In genomic region chr1:65167544-65167943, GRCh38 we compare ENCODE assay signal across 15 cellular contexts.
DNase-seq lines count a peak whose midpoint lies in the region; ATAC-seq and TF ChIP-seq lines count a peak whose summit lies in the region.
"Had no signal": no experiment of that assay in that cellular context is flagged by ENCODE, and none has a peak within 500 bp of the region (broad histone marks: within the 10 kb centered on the region; RNA-seq: fewer than 3 reads in every experiment).

No MANE protein-coding gene starts in this region.

- CTCF ChIA-PET in HEK293 (lab: Yijun Ruan, JAX) = interaction anchor here (0.6 to 1.5 kb wide), 3 partner anchors 92 to 1974 kb away, joined by 3 to 4 read pairs (median 4); no protein-coding TSS in a partner anchor

- H3K4me1 ChIP-seq in HEK293 (ENCODE audit: control insufficient read depth, insufficient read depth, low read length) = peaks cover 7% of the 10 kb centered on the region
- H3K4me1 ChIP-seq: BE2C, SJSA1 had no signal

- H3K4me3 ChIP-seq in HEK293 (ENCODE audit: low read depth, low read length) = no peak overlapping the region
- H3K4me3 ChIP-seq: SJSA1 had no signal

- H3K27ac ChIP-seq in HEK293 (ENCODE audit: extremely low read depth, low read depth, low read length) = no peak overlapping the region
- H3K27ac ChIP-seq: RWPE1, SJSA1 had no signal

- peaks cover 44% of the 10 kb centered on the region for H3K4me1 Mint-ChIP-seq in nephron

- H3K27me3 Mint-ChIP-seq in nephron (ENCODE audit: low read depth) = no peaks in the 10 kb centered on the region

- POLR2A ChIA-PET in HEK293 (lab: Yijun Ruan, JAX) = interaction anchor here (0.6 kb wide), 1 partner anchor 87 kb away, joined by 3 read pairs; no protein-coding TSS in a partner anchor

- peak; percentile 13 for DNase-seq in Ammon's horn (ENCODE audit: low spot score)
- DNase-seq: ACHN; BE2C; CD4-positive, alpha-beta memory T cell; DMS79; NCI-H1694 treated with DMSO at 0.1 percent for 48 hours; NK-92 treated with Interleukin-12 subunit alpha and Interleukin-12 subunit beta, amount 100 ng/mL, for 24 hours had no signal

- TF ChIP-seq CTCF in HEK293 (tag by site-specific recombination; IDR thresholded peaks at IDR 0.05) = no peak
- TF ChIP-seq CTCF in nephron (IDR thresholded peaks at IDR 0.05; ENCODE audit: unreplicated experiment in 3 of 3) = no peak

- peak overlapping the region; percentile 13 to 37 (median 15) for H3K27ac Mint-ChIP-seq in nephron
- H3K27ac Mint-ChIP-seq: CD4-positive, alpha-beta memory T cell had no signal

- no peak overlapping the region for H3K4me3 Mint-ChIP-seq in nephron
- H3K4me3 Mint-ChIP-seq: CD4-positive, alpha-beta memory T cell had no signal

- peak; percentile 69; the same call in 2 of the 3 replicates for ATAC-seq in SK-N-SH treated with all-trans-retinoic acid at 6 μM for 48 hours
- ATAC-seq in HG03460 (IDR thresholded peaks at IDR 0.05; ENCODE audit: unreplicated experiment) = no peak
- ATAC-seq in HG02571 (IDR thresholded peaks at IDR 0.05; ENCODE audit: unreplicated experiment) = no peak
- no peak for ATAC-seq in GM18520 (IDR thresholded peaks at IDR 0.05; ENCODE audit: unreplicated experiment)

- H3K9me3 ChIP-seq in HEK293 (ENCODE audit: control insufficient read depth, insufficient read depth, low read depth, low read length) = no peaks in the 10 kb centered on the region
- H3K9me3 ChIP-seq: BE2C, SJSA1 had no signal

- no peaks in the 10 kb centered on the region for H3K36me3 Mint-ChIP-seq in nephron (ENCODE audit: low read depth)
- H3K36me3 Mint-ChIP-seq: CD4-positive, alpha-beta memory T cell had no signal

- H3K9me3 Mint-ChIP-seq in nephron = no peaks in the 10 kb centered on the region
- H3K9me3 Mint-ChIP-seq: CD4-positive, alpha-beta memory T cell had no signal

- no peaks in the 10 kb centered on the region; a peak in 1 of 3 replicates for H3K36me3 ChIP-seq in HEK293 (ENCODE audit: control insufficient read depth in 2 of 2, insufficient read depth in 1 of 2, low read length in 2 of 2)
- H3K36me3 ChIP-seq: BE2C, SJSA1 had no signal

TF ChIP-seq in HEK293, 187 proteins besides CTCF, POLR2A, EP300 and RAD21:
- peak; percentile 88 for TF ChIP-seq PRDM4 (tag by site-specific recombination; IDR thresholded peaks at IDR 0.05)
- TF ChIP-seq REST (tag by site-specific recombination; IDR thresholded peaks at IDR 0.05) = peak; percentile 49
- TF ChIP-seq FEZF1 (tag by site-specific recombination; IDR thresholded peaks at IDR 0.05) = no peak

TF ChIP-seq in SK-N-SH treated with all-trans-retinoic acid at 6 μM for 48 hours, 23 proteins besides CTCF, POLR2A, EP300 and RAD21:
- no peak for TF ChIP-seq ISL1 (CRISPR knock-in tag; IDR thresholded peaks at IDR 0.05)
- no peak for TF ChIP-seq ZNF8 (CRISPR knock-in tag; IDR thresholded peaks at IDR 0.05)
- TF ChIP-seq SNAI2 (CRISPR knock-in tag; IDR thresholded peaks at IDR 0.05) = no peak
- no peak for TF ChIP-seq PATZ1 (CRISPR knock-in tag; IDR thresholded peaks at IDR 0.05; ENCODE audit: borderline replicate concordance)
- no peak for TF ChIP-seq BACH2 (CRISPR knock-in tag; IDR thresholded peaks at IDR 0.05; ENCODE audit: borderline replicate concordance)
- TF ChIP-seq TCF4 (CRISPR knock-in tag; IDR thresholded peaks at IDR 0.05; ENCODE audit: borderline replicate concordance) = no peak
- no peak for TF ChIP-seq CSRNP3 (CRISPR knock-in tag; IDR thresholded peaks at IDR 0.05)
- no peak for TF ChIP-seq POU6F1 (CRISPR knock-in tag; IDR thresholded peaks at IDR 0.05; ENCODE audit: borderline replicate concordance, low read depth)
